Comparison of ENCODE assay signal across 18 cellular contexts in genomic region chr18:58253318-58253717, GRCh38.
A peak's percentile ranks its signal among the peaks of the same experiment; 100 is the strongest.
DNase-seq lines count a peak whose midpoint lies in the region; ATAC-seq, FAIRE-seq and TF ChIP-seq lines count a peak whose summit lies in the region.
"Had no signal": no experiment of that assay in that cellular context is flagged by ENCODE, and none has a peak within 500 bp of the region (broad histone marks: within the 10 kb centered on the region; RNA-seq: fewer than 3 reads in every experiment).

No MANE protein-coding gene starts in this region.

- no peak for TF ChIP-seq EP300 in H1 (IDR thresholded peaks at IDR 0.05; ENCODE audit: borderline replicate concordance in 1 of 2, low read depth in 2 of 2, low read length in 2 of 2)

- H3K9me3 Mint-ChIP-seq in nephron: no peaks in the 10 kb centered on the region
- H3K9me3 Mint-ChIP-seq: CD4-positive, alpha-beta memory T cell had no signal

- H3K14ac ChIP-seq in IMR-90 (replicated peaks; ENCODE audit: low read depth, low read length) (no peak overlapping the region), H1 (ENCODE audit: insufficient read length) (no peak overlapping the region)

- no peak overlapping the region for H2BK12ac ChIP-seq in H1 (ENCODE audit: low read depth, low read length)

- no peaks in the 10 kb centered on the region for H3K79me1 ChIP-seq in IMR-90 (ENCODE audit: low read depth in 1 of 2, low read length in 2 of 2)
- peaks cover 3% of the 10 kb centered on the region; the same call in 1 of the 2 replicates for H3K79me1 ChIP-seq in H1 (ENCODE audit: low read depth, low read length)

- CTCF ChIA-PET in IMR-90 (lab: Yijun Ruan, JAX) (interaction anchor here (0.6 to 1.6 kb wide), 2 partner anchors 72 to 346 kb away, joined by 3 to 5 read pairs; no protein-coding TSS in a partner anchor), H1 (lab: Charles Lee; ENCODE audit: partially characterized antibody) (interaction anchor here (0.6 to 2.5 kb wide), 2 partner anchors 25 to 59 kb away, joined by 3 to 14 read pairs; no protein-coding TSS in a partner anchor)

- in situ Hi-C loops in IMR-90 (cut with MboI; ENCODE audit: low sequenced_read_pairs): no loop called here

- no CpG with 5 or more reads among the region's 2 CpGs for WGBS in IMR-90 (ENCODE audit: extremely low coverage in 2 of 2, insufficient read length in 1 of 2), 2 experiments
- 97% methylated on average over 2 of the region's 2 CpGs; no CpG with 5 or more reads in 1 of the 2 experiments for WGBS in H1 (ENCODE audit: extremely low coverage in 1 of 2, insufficient coverage in 1 of 2, insufficient read length in 1 of 2, insufficient replicate concordance in 2 of 2, low coverage in 1 of 2, low lambda C conversion rate in 2 of 2, missing lambda C conversion rate in 1 of 2), 2 experiments

- FAIRE-seq in D721Med (lab: Jason Lieb, UNC) (peak; percentile 100), H1 (lab: Jason Lieb, UNC) (no peak)
- FAIRE-seq: A204.1, GM12878, H54, HTR-8/SVneo had no signal

- H2AK5ac ChIP-seq in IMR-90 (ENCODE audit: low read depth, low read length): no peak overlapping the region
- no peak overlapping the region for H2AK5ac ChIP-seq in H1 (ENCODE audit: low read depth, low read length)

- TF ChIP-seq POLR2A in IMR-90 (IDR thresholded peaks at IDR 0.05; ENCODE audit: low read depth, low read length) (no peak), H1 (IDR thresholded peaks at IDR 0.05; ENCODE audit: control extremely low read depth in 1 of 2, low read depth in 2 of 2, low read length in 2 of 2) (no peak)

- H3K4me1 ChIP-seq in IMR-90 (ENCODE audit: control insufficient read depth, insufficient read depth, low read length) (peaks cover 9% of the 10 kb centered on the region; the same call in 1 of the 2 replicates), H1 (replicated peaks in 1 of 4; ENCODE audit: control insufficient read depth in 3 of 4, insufficient read depth in 4 of 4, low read length in 3 of 4) (peaks cover 6 to 29% (median 20%) of the 10 kb centered on the region in 4 experiments)

- no TSS peak for BruUV-seq in IMR-90 (replicated peaks; lab: Mats Ljungman, UMichigan)

- no peak overlapping the region for H2BK20ac ChIP-seq in IMR-90 (ENCODE audit: low read depth, low read length)
- H2BK20ac ChIP-seq in H1 (ENCODE audit: low read length): no peak overlapping the region

- intact Hi-C loops in IMR-90 (cut with micrococcal nuclease): no loop called here

- H3K27ac ChIP-seq in IMR-90 (ENCODE audit: insufficient read depth, low read length) (no peak overlapping the region), H1 (ENCODE audit: low read depth, low read length) (no peak overlapping the region)
- H3K27ac ChIP-seq: BLaER1, KMS-11 had no signal

- no peaks in the 10 kb centered on the region for H3K23me2 ChIP-seq in H1 (ENCODE audit: low read depth, low read length)

- H4K8ac ChIP-seq in IMR-90 (ENCODE audit: low read depth in 2 of 2, low read length in 2 of 2): no peak overlapping the region
- H4K8ac ChIP-seq in H1 (ENCODE audit: extremely low read depth, insufficient read depth, low read length): no peak overlapping the region

- H2AFZ ChIP-seq in IMR-90 (replicated peaks; ENCODE audit: low read length, poor library complexity): no peak overlapping the region
- no peak overlapping the region for H2AFZ ChIP-seq in H1 (ENCODE audit: low read length)

- H3K4ac ChIP-seq in IMR-90 (ENCODE audit: low read depth, low read length) (no peak overlapping the region), H1 (replicated peaks; ENCODE audit: insufficient read length, low read depth, low read length) (no peak overlapping the region)

- TF ChIP-seq RAD21 in IMR-90 (IDR thresholded peaks at IDR 0.05; ENCODE audit: low read length) (no peak), H1 (IDR thresholded peaks at IDR 0.05 in 1 of 2, conservative IDR thresholded peaks at IDR 0.05 in 1 of 2; ENCODE audit: low read depth in 2 of 2, low read length in 2 of 2) (no peak)

- DNase-seq in D721Med (ENCODE audit: insufficient read length, low spot score) (no peak), IMR-90 (no peak), H1 (ENCODE audit: low read depth in 1 of 2, low spot score in 2 of 2) (no peak), AG08395 (ENCODE audit: low spot score) (no peak), activated gamma-delta T cell treated with Interleukin-2 at 50 U/mL for 16 hours (no peak)
- DNase-seq: CD4-positive, alpha-beta memory T cell; DMS53; DND-41; HCEC 1CT had no signal

- no peak overlapping the region for H3K4me3 Mint-ChIP-seq in nephron
- H3K4me3 Mint-ChIP-seq: CD14-positive monocyte; CD4-positive, alpha-beta memory T cell had no signal

- H3K27me3 ChIP-seq in IMR-90 (ENCODE audit: control insufficient read depth, insufficient read depth, low read length) (no peaks in the 10 kb centered on the region), H1 (replicated peaks in 1 of 4; ENCODE audit: control insufficient read depth in 3 of 4, extremely low read depth in 1 of 4, insufficient read depth in 3 of 4, low read length in 3 of 4) (no peaks in the 10 kb centered on the region)
- H3K27me3 ChIP-seq: BLaER1 had no signal

- H4K91ac ChIP-seq in IMR-90 (ENCODE audit: insufficient read depth, low read depth, low read length) (no peak overlapping the region), H1 (replicated peaks; ENCODE audit: insufficient read length, low read length) (no peak overlapping the region)

- no peak overlapping the region for H3K4me3 ChIP-seq in IMR-90 (ENCODE audit: insufficient read depth, low read depth, low read length)
- H3K4me3 ChIP-seq in H1 (ENCODE audit: extremely low read depth in 1 of 4, insufficient read depth in 2 of 4, low read depth in 3 of 4, low read length in 4 of 4): no peak overlapping the region
- H3K4me3 ChIP-seq: BLaER1, GM12878 had no signal

- no peak overlapping the region for H3K9ac ChIP-seq in IMR-90 (ENCODE audit: low read depth, low read length)
- no peak overlapping the region for H3K9ac ChIP-seq in H1 (replicated peaks in 1 of 4; ENCODE audit: extremely low read depth in 1 of 4, low read depth in 3 of 4, low read length in 3 of 4)
- H3K9ac ChIP-seq: BLaER1, KMS-11 had no signal

- no peak overlapping the region for H3K56ac ChIP-seq in IMR-90 (ENCODE audit: extremely low read depth, insufficient read depth, low read length)
- H3K56ac ChIP-seq in H1 (replicated peaks; ENCODE audit: insufficient read length, low read depth, low read length): no peak overlapping the region

- H2BK5ac ChIP-seq in IMR-90 (ENCODE audit: low read depth, low read length, poor library complexity, severe bottlenecking) (no peak overlapping the region), H1 (ENCODE audit: low read depth, low read length) (no peak overlapping the region)

- POLR2A ChIA-PET in IMR-90 (lab: Charles Lee; ENCODE audit: unreplicated experiment): no interaction called here
- POLR2A ChIA-PET in H1 (lab: Charles Lee; ENCODE audit: partially characterized antibody): no interaction called here

- H3K23ac ChIP-seq in IMR-90 (ENCODE audit: low read depth, low read length) (no peak overlapping the region), H1 (ENCODE audit: insufficient read length) (no peak overlapping the region)

- H2BK120ac ChIP-seq in IMR-90 (ENCODE audit: low read depth, low read length) (no peak overlapping the region), H1 (replicated peaks; ENCODE audit: low read depth, low read length) (no peak overlapping the region)

- TF ChIP-seq CTCF in D721Med (IDR thresholded peaks at IDR 0.05; ENCODE audit: insufficient read depth, missing control alignments) (no peak), IMR-90 (conservative IDR thresholded peaks at IDR 0.05; ENCODE audit: low read depth, low read length) (no peak), H1 (IDR thresholded peaks at IDR 0.05; ENCODE audit: control extremely low read depth in 1 of 3, insufficient read depth in 1 of 3, low read depth in 1 of 3, low read length in 3 of 3) (no peak), nephron (IDR thresholded peaks at IDR 0.05; ENCODE audit: unreplicated experiment in 3 of 3) (no peak)

- H3K36me3 Mint-ChIP-seq in nephron (ENCODE audit: low read depth): peaks cover 22% of the 10 kb centered on the region
- H3K36me3 Mint-ChIP-seq: CD4-positive, alpha-beta memory T cell had no signal

- no peaks in the 10 kb centered on the region for H3K9me3 ChIP-seq in IMR-90 (ENCODE audit: control insufficient read depth, insufficient read depth, low read length)
- no peaks in the 10 kb centered on the region for H3K9me3 ChIP-seq in H1 (ENCODE audit: insufficient read depth in 2 of 2, low read depth in 1 of 2, low read length in 1 of 2)

- H3K18ac ChIP-seq in IMR-90 (ENCODE audit: low read depth, low read length): no peak overlapping the region
- no peak overlapping the region for H3K18ac ChIP-seq in H1 (ENCODE audit: extremely low read depth, low read length)

- peaks cover 61% of the 10 kb centered on the region for H3K4me1 Mint-ChIP-seq in nephron
- H3K4me1 Mint-ChIP-seq: CD14-positive monocyte; CD4-positive, alpha-beta memory T cell had no signal

- no peak overlapping the region for H2AK9ac ChIP-seq in IMR-90 (replicated peaks; ENCODE audit: low read depth, low read length, poor library complexity)

- dilution Hi-C loops in IMR-90 (cut with HindIII; ENCODE audit: low sequenced_read_pairs, unreplicated experiment): no loop called here

- H3K36me3 ChIP-seq in IMR-90 (ENCODE audit: control insufficient read depth, insufficient read depth, low read length) (peaks cover 1% of the 10 kb centered on the region), H1 (ENCODE audit: control insufficient read depth in 2 of 4, insufficient read depth in 4 of 4, low read length in 3 of 4) (peaks cover 0 to 11% (median 4%) of the 10 kb centered on the region in 4 experiments; a peak in 2 of 8 replicates)

- H3K27me3 Mint-ChIP-seq in nephron (ENCODE audit: low read depth): no peaks in the 10 kb centered on the region

- peaks cover 0 to 21% of the 10 kb centered on the region in 2 experiments; a peak in 2 of 4 replicates for H3K79me2 ChIP-seq in H1 (ENCODE audit: control insufficient read depth in 1 of 2, insufficient read depth in 2 of 2, low read length in 2 of 2)

- H3K4me2 ChIP-seq in IMR-90 (ENCODE audit: low read depth, low read length) (no peak overlapping the region), H1 (ENCODE audit: insufficient read depth in 1 of 2, low read depth in 2 of 2, low read length in 2 of 2) (no peak overlapping the region; a peak in 1 of 4 replicates)
- H3K4me2 ChIP-seq: BLaER1, KMS-11 had no signal

- H3K9me1 ChIP-seq in IMR-90 (ENCODE audit: insufficient read depth, low read length): no peaks in the 10 kb centered on the region

- H4K20me1 ChIP-seq in IMR-90 (ENCODE audit: insufficient read depth, low read length): no peaks in the 10 kb centered on the region
- H4K20me1 ChIP-seq in H1 (replicated peaks in 1 of 2; ENCODE audit: control insufficient read depth in 1 of 2, insufficient read depth in 2 of 2, low read length in 2 of 2): peaks cover 0 to 1% of the 10 kb centered on the region in 2 experiments
- H4K20me1 ChIP-seq: BLaER1 had no signal

- H4K5ac ChIP-seq in IMR-90 (ENCODE audit: low read depth, low read length): no peak overlapping the region
- H4K5ac ChIP-seq in H1 (ENCODE audit: insufficient read length, low read depth, low read length): no peak overlapping the region

- ATAC-seq in IMR-90 (ENCODE audit: low read depth): no peak
- no peak for ATAC-seq in HG03135 (IDR thresholded peaks at IDR 0.05; ENCODE audit: unreplicated experiment)
- ATAC-seq: GM12878 had no signal

- H2BK15ac ChIP-seq in IMR-90 (ENCODE audit: low read depth, low read length) (no peak overlapping the region), H1 (ENCODE audit: low read length) (no peak overlapping the region)

- peak overlapping the region in 2 of 3 experiments; percentile 50 to 65 for H3K27ac Mint-ChIP-seq in nephron
- H3K27ac Mint-ChIP-seq: CD14-positive monocyte; CD4-positive, alpha-beta memory T cell had no signal
